7 cellular contexts compared by ENCODE assay signal in the genomic region with DNA sequence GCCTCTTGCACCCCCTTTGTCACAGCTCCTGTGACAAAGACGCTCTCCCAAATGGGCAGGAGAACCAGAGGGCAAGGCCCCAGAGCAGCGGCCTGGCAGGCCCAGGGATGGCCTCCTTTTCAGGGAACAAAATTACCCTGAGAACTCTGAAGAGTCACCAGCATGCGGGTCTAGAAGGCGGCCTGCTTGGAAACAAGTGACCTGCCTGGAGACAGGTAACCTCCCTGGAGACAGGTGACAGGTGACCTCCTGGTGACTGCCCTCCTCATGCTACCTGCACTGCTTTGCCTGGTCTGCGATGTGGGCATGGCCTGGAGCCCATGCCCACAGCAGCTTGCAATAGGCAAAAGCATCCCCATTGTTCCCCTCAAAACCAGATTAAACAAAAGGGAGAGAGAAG.
"Had no signal": no experiment of that assay in that cellular context is flagged by ENCODE, and none has a peak within 500 bp of the region (broad histone marks: within the 10 kb centered on the region; RNA-seq: fewer than 3 reads in every experiment).

No MANE protein-coding gene starts in this region.

- H3K4me3 ChIP-seq: GM23248, HAP-1 had no signal

- H3K9me3 ChIP-seq: HAP-1 had no signal

- H3K27ac ChIP-seq: GM23248, HL-60 had no signal

- H3K36me3 ChIP-seq: HAP-1 had no signal

- FAIRE-seq: HepG2 had no signal

- H2AFZ ChIP-seq: GM23248 had no signal

- DNase-seq: GM23248, H7, HFFc6, KBM-7 had no signal

- H3K9ac ChIP-seq: GM23248 had no signal

- H3K4me1 ChIP-seq: HAP-1 had no signal
